Comparison of ENCODE assay signal across 12 cellular contexts in genomic region chr4:101156619-101157310, GRCh38.
DNase-seq lines count a peak whose midpoint lies in the region; ATAC-seq, FAIRE-seq and TF ChIP-seq lines count a peak whose summit lies in the region.
"Had no signal": no experiment of that assay in that cellular context is flagged by ENCODE, and none has a peak within 500 bp of the region (broad histone marks: within the 10 kb centered on the region; RNA-seq: fewer than 3 reads in every experiment).

No MANE protein-coding gene starts in this region.

- H3K27ac ChIP-seq in C4-2B (peak overlapping the region; percentile 45), WERI-Rb-1 (no peak overlapping the region)

- no peak for FAIRE-seq in urothelium cell line (lab: Jason Lieb, UNC)

- ATAC-seq in GM21619 (IDR thresholded peaks at IDR 0.05; ENCODE audit: unreplicated experiment), result peak; percentile 47
- ATAC-seq: naive thymus-derived CD8-positive, alpha-beta T cell had no signal

- DNase-seq in T-helper 2 cell treated with Interferon-gamma antibody and Interleukin-4, amounts not matched to agents 5 μg/mL and 100 μg/mL, for 36 hours (ENCODE audit: low spot score), result no peak
- DNase-seq in immature natural killer cell, result no peak
- DNase-seq in urothelium cell line (ENCODE audit: low spot score), result no peak
- DNase-seq in WERI-Rb-1, result no peak
- no peak for DNase-seq in amniotic stem cell (lab: John Stamatoyannopoulos, UW)
- no peak for DNase-seq in stimulated activated naive CD4-positive, alpha-beta T cell treated with Interleukin-2 at 50 U/mL for 16 hours (lab: John Stamatoyannopoulos, UW)
- DNase-seq: activated CD4-positive, alpha-beta T cell treated with anti-CD3 and anti-CD28 coated beads for 4 hours; erythroblast; naive thymus-derived CD8-positive, alpha-beta T cell; NCI-H2227 treated with DMSO at 0.1 percent for 48 hours had no signal

- H3K4me3 Mint-ChIP-seq in T-helper 2 cell treated with Interferon-gamma antibody and Interleukin-4, amounts not matched to agents 5 μg/mL and 100 μg/mL, for 36 hours, result peak overlapping the region; percentile 12
- peak overlapping the region in 1 of 5 donors; percentile 7 for H3K4me3 Mint-ChIP-seq in immature natural killer cell
- H3K4me3 Mint-ChIP-seq: naive thymus-derived CD8-positive, alpha-beta T cell had no signal

- H3K36me3 Mint-ChIP-seq in T-helper 2 cell treated with Interferon-gamma antibody and Interleukin-4, amounts not matched to agents 5 μg/mL and 100 μg/mL, for 36 hours (ENCODE audit: low read depth), result no peaks in the 10 kb centered on the region
- no peaks in the 10 kb centered on the region for H3K36me3 Mint-ChIP-seq in immature natural killer cell

- TF ChIP-seq CTCF in C4-2B (conservative IDR thresholded peaks at IDR 0.05) (no peak), WERI-Rb-1 (IDR thresholded peaks at IDR 0.05; ENCODE audit: low read depth, low read length) (no peak)

- H3K4me1 Mint-ChIP-seq in T-helper 2 cell treated with Interferon-gamma antibody and Interleukin-4, amounts not matched to agents 5 μg/mL and 100 μg/mL, for 36 hours (ENCODE audit: low read depth), result peaks cover 23% of the 10 kb centered on the region
- H3K4me1 Mint-ChIP-seq in immature natural killer cell, result peaks cover 61 to 93% of the 10 kb centered on the region in 2 donors

- no peaks in the 10 kb centered on the region for H3K9me3 Mint-ChIP-seq in T-helper 2 cell treated with Interferon-gamma antibody and Interleukin-4, amounts not matched to agents 5 μg/mL and 100 μg/mL, for 36 hours
- no peaks in the 10 kb centered on the region for H3K9me3 Mint-ChIP-seq in immature natural killer cell
- H3K9me3 Mint-ChIP-seq: naive thymus-derived CD8-positive, alpha-beta T cell had no signal

- H3K27me3 ChIP-seq in WERI-Rb-1 (ENCODE audit: insufficient read depth, low read depth, severe bottlenecking), result no peaks in the 10 kb centered on the region

- H3K27ac Mint-ChIP-seq in T-helper 2 cell treated with Interferon-gamma antibody and Interleukin-4, amounts not matched to agents 5 μg/mL and 100 μg/mL, for 36 hours, result peak overlapping the region; percentile 28
- H3K27ac Mint-ChIP-seq in immature natural killer cell, result peak overlapping the region in 4 of 6 donors; percentile 6 to 68 (median 34)

- H3K27me3 Mint-ChIP-seq in T-helper 2 cell treated with Interferon-gamma antibody and Interleukin-4, amounts not matched to agents 5 μg/mL and 100 μg/mL, for 36 hours (ENCODE audit: low read depth), result no peaks in the 10 kb centered on the region
- H3K27me3 Mint-ChIP-seq in immature natural killer cell (ENCODE audit: low read depth in 3 of 3), result peaks cover 0 to 3% (median 0%) of the 10 kb centered on the region in 3 donors
- H3K27me3 Mint-ChIP-seq: naive thymus-derived CD8-positive, alpha-beta T cell had no signal

- no peaks in the 10 kb centered on the region for H3K36me3 ChIP-seq in WERI-Rb-1

- H3K4me3 ChIP-seq in WERI-Rb-1 (ENCODE audit: low read depth, low read length), result no peak overlapping the region

- no peaks in the 10 kb centered on the region for H3K9me3 ChIP-seq in WERI-Rb-1 (ENCODE audit: severe bottlenecking)
